8 cellular contexts compared by ENCODE assay signal in genomic region chr3:50338989-50339388, GRCh38. TPM values are rescaled to one million over a fixed set of nuclear protein-coding genes. Genes with fewer than 3 reads are reported as not detected.
DNase-seq lines count a peak whose midpoint lies in the region; ATAC-seq and TF ChIP-seq lines count a peak whose summit lies in the region.

No MANE protein-coding gene starts in this region.

- H4K8ac ChIP-seq in H9 (replicated peaks; ENCODE audit: insufficient read length, low read depth, low read length) = no peak overlapping the region

- no peak overlapping the region for H3K4ac ChIP-seq in H9 (ENCODE audit: low read depth, low read length)

- no peak for DNase-seq in AG04449 (ENCODE audit: low read depth, low spot score)
- DNase-seq in H9 = no peak
- DNase-seq in stimulated activated CD4-positive, alpha-beta T cell treated with anti-CD3 and anti-CD28 coated beads, Interleukin-4, amount 100 ng/mL, for 24 hours = no peak
- no peak for DNase-seq in activated gamma-delta T cell (lab: John Stamatoyannopoulos, UW)
- DNase-seq in NCI-H510A treated with DMSO at 0.1 percent for 48 hours (lab: John Stamatoyannopoulos, UW) = no peak

- H3K79me2 ChIP-seq in H9 (ENCODE audit: insufficient read depth, low read length) = peaks cover 5% of the 10 kb centered on the region; the same call in 1 of the 2 replicates

- CTCF ChIA-PET in AG04449 (lab: Yijun Ruan, JAX) = interaction anchor here (3.0 to 4.9 kb wide), 2 partner anchors 10 to 15 kb away, joined by 11 to 46 read pairs; partner anchors contain the start of genes CYB561D2 and NPRL2

- ATAC-seq in GM21737 (IDR thresholded peaks at IDR 0.05; ENCODE audit: unreplicated experiment) = no peak

- H3K4me1 Mint-ChIP-seq in H9 = peaks cover 29 to 44% of the 10 kb centered on the region in 2 experiments
- H3K4me1 Mint-ChIP-seq in activated naive CD8-positive, alpha-beta T cell (ENCODE audit: low read depth) = peaks cover 53% of the 10 kb centered on the region

- H3K4me3 Mint-ChIP-seq in H9 = peak overlapping the region; percentile 64 to 87; a peak in 4 of 5 replicates
- H3K4me3 Mint-ChIP-seq in activated naive CD8-positive, alpha-beta T cell = peak overlapping the region; percentile 99

- no peak overlapping the region for H3K9ac ChIP-seq in H9 (ENCODE audit: extremely low read depth, insufficient read length, low read length)
- no peak overlapping the region for H3K9ac ChIP-seq in muscle layer of colon (ENCODE audit: low read length)

- H2AK5ac ChIP-seq in H9 (ENCODE audit: insufficient read length, low read length) = no peak overlapping the region

- H3K4me1 ChIP-seq in H9 (ENCODE audit: insufficient read depth, low read length) (no peaks in the 10 kb centered on the region; the same call in 1 of the 2 replicates), muscle layer of colon (ENCODE audit: insufficient read depth, low read length) (peaks cover 48% of the 10 kb centered on the region)

- H4K20me1 ChIP-seq in H9 (ENCODE audit: control insufficient read depth, insufficient read depth, insufficient read length) = no peaks in the 10 kb centered on the region

- H3K18ac ChIP-seq in H9 (ENCODE audit: insufficient read length, low read depth, low read length) = no peak overlapping the region

- TF ChIP-seq CTCF in AG04449 (IDR thresholded peaks at IDR 0.05; ENCODE audit: insufficient read depth, low read length, missing control alignments) (no peak), H9 (conservative IDR thresholded peaks at IDR 0.05) (no peak)

- no peak overlapping the region for H3T11ph ChIP-seq in H9 (ENCODE audit: low read length)

- H3K23me2 ChIP-seq in H9 (ENCODE audit: insufficient read length, low read depth, low read length, poor library complexity, severe bottlenecking) = peaks cover 24% of the 10 kb centered on the region

- H3K9me3 Mint-ChIP-seq in H9 = no peaks in the 10 kb centered on the region; a peak in 1 of 5 replicates
- H3K9me3 Mint-ChIP-seq in activated naive CD8-positive, alpha-beta T cell (ENCODE audit: low read depth) = no peaks in the 10 kb centered on the region

- no peak overlapping the region for H3K14ac ChIP-seq in H9 (ENCODE audit: insufficient read depth, low read length)

- H2BK15ac ChIP-seq in H9 (ENCODE audit: low read depth, low read length) = no peak overlapping the region

- H2BK5ac ChIP-seq in H9 (ENCODE audit: insufficient read length, low read length) = no peak overlapping the region

- peak overlapping the region; percentile 8 for H3K4me3 ChIP-seq in AG04449 (ENCODE audit: low read depth, low read length)
- peak overlapping the region in 1 of 2 donors; percentile 4 for H3K4me3 ChIP-seq in muscle layer of colon (ENCODE audit: low read depth in 1 of 2, low read length in 2 of 2)

- no peaks in the 10 kb centered on the region for H3K79me1 ChIP-seq in H9 (ENCODE audit: insufficient read depth, low read depth, low read length, poor library complexity, severe bottlenecking)

- no peak overlapping the region for H3K4me2 ChIP-seq in H9 (ENCODE audit: insufficient read depth, insufficient read length, low read length)

- POLR2A ChIA-PET in AG04449 (lab: Yijun Ruan, JAX) = interaction anchor here (1.9 kb wide), 1 partner anchor 12 kb away, joined by 10 read pairs; the partner anchor contains the start of genes CYB561D2 and NPRL2

- H2BK12ac ChIP-seq in H9 (ENCODE audit: insufficient read length, low read depth, low read length) = no peak overlapping the region

- H3K27ac ChIP-seq in H9 (ENCODE audit: insufficient read length, low read depth, low read length) (no peak overlapping the region), muscle layer of colon (ENCODE audit: low read depth, low read length) (peak overlapping the region; percentile 91)

- H3K23ac ChIP-seq in H9 (ENCODE audit: insufficient read length, low read depth, low read length) = no peak overlapping the region

- H3K27me3 Mint-ChIP-seq in H9 (ENCODE audit: low read depth) = peaks cover 53% of the 10 kb centered on the region
- no peaks in the 10 kb centered on the region for H3K27me3 Mint-ChIP-seq in activated naive CD8-positive, alpha-beta T cell

- H3K36me3 ChIP-seq in muscle layer of colon (ENCODE audit: insufficient read depth, low read length) = peaks cover 6% of the 10 kb centered on the region

- no peak overlapping the region for H4K91ac ChIP-seq in H9 (ENCODE audit: insufficient read length, low read depth, low read length)

- no peak overlapping the region for H2BK120ac ChIP-seq in H9 (ENCODE audit: low read depth, low read length, poor library complexity, severe bottlenecking)

- H3K27me3 ChIP-seq in H9 (ENCODE audit: insufficient read depth, low read length) = peaks cover 13% of the 10 kb centered on the region; the same call in 1 of the 2 replicates
- H3K27me3 ChIP-seq in muscle layer of colon (ENCODE audit: control insufficient read depth in 1 of 2, insufficient read depth in 2 of 2, low read length in 2 of 2) = no peaks in the 10 kb centered on the region

- H4K5ac ChIP-seq in H9 (ENCODE audit: insufficient read length, low read depth, low read length) = no peak overlapping the region

- WGBS in H9 (ENCODE audit: extremely low coverage, insufficient read length, low lambda C conversion rate) = no CpG with 5 or more reads among the region's 4 CpGs

- no peak overlapping the region for H3K27ac Mint-ChIP-seq in H9
- peak overlapping the region; percentile 99 for H3K27ac Mint-ChIP-seq in activated naive CD8-positive, alpha-beta T cell

- H2BK20ac ChIP-seq in H9 (ENCODE audit: low read depth, low read length, poor library complexity, severe bottlenecking) = no peak overlapping the region

- no peaks in the 10 kb centered on the region for H3K9me3 ChIP-seq in H9 (ENCODE audit: control insufficient read depth, low read depth, low read length)
- no peaks in the 10 kb centered on the region for H3K9me3 ChIP-seq in muscle layer of colon (ENCODE audit: low read length)

- peaks cover 0 to 8% (median 6%) of the 10 kb centered on the region in 3 experiments; a peak in 5 of 7 replicates for H3K36me3 Mint-ChIP-seq in H9 (ENCODE audit: insufficient read depth in 1 of 3, low read depth in 3 of 3)
- H3K36me3 Mint-ChIP-seq in activated naive CD8-positive, alpha-beta T cell = no peaks in the 10 kb centered on the region

- H3K56ac ChIP-seq in H9 (ENCODE audit: insufficient read length, low read depth, low read length) = no peak overlapping the region

- H2AFZ ChIP-seq in H9 (ENCODE audit: low read length) = no peak overlapping the region

RNA-seq across cellular contexts. Expression of gene RASSF1, which starts 1.6 kb away (rescaled TPM):
- 15.1 and 15.8 TPM in 2 replicates for total RNA-seq in H9 (2021)

RNA-seq across cellular contexts. Expression of gene ZMYND10, which starts 6.5 kb away (rescaled TPM):
- total RNA-seq in H9 (2021) = 0.61 and 1.4 TPM in 2 replicates

RNA-seq across cellular contexts. Expression of gene TUSC2, which starts 11.0 kb away (rescaled TPM):
- total RNA-seq in H9 (2021) = 33.5 and 35.5 TPM in 2 replicates

RNA-seq across cellular contexts. Expression of gene NPRL2, which starts 11.6 kb away (rescaled TPM):
- 23.0 and 23.4 TPM in 2 replicates for total RNA-seq in H9 (2021)

RNA-seq across cellular contexts. Expression of gene CYB561D2, which starts 11.7 kb away (rescaled TPM):
- total RNA-seq in H9 (2021) = 16.8 and 19.0 TPM in 2 replicates
